3 cellular contexts compared by ENCODE assay signal in genomic region chr5:73469878-73470277, GRCh38. TPM values are rescaled to one million over a fixed set of nuclear protein-coding genes. Genes with fewer than 3 reads are reported as not detected.
"Had no signal": no experiment of that assay in that cellular context is flagged by ENCODE, and none has a peak within 500 bp of the region (broad histone marks: within the 10 kb centered on the region; RNA-seq: fewer than 3 reads in every experiment).

No MANE protein-coding gene starts in this region.

- ATAC-seq: GM12878 had no signal

- DNase-seq: GDM1, GF-D8 had no signal

- H3K4me3 ChIP-seq: GM12878 had no signal

RNA-seq across cellular contexts. Expression of gene FOXD1, which starts 21.3 kb away (rescaled TPM):
- total RNA-seq: GM12878 had no signal
